In genomic region chr10:86952106-86952505, GRCh38 we compare ENCODE assay signal across 14 cellular contexts. TPM values are rescaled to one million over a fixed set of nuclear protein-coding genes. Genes with fewer than 3 reads are reported as not detected.
"Had no signal": no experiment of that assay in that cellular context is flagged by ENCODE, and none has a peak within 500 bp of the region (broad histone marks: within the 10 kb centered on the region; RNA-seq: fewer than 3 reads in every experiment).

No MANE protein-coding gene starts in this region.

- FAIRE-seq: keratinocyte had no signal

- H3K9ac ChIP-seq: neural progenitor cell had no signal

- H3K36me3 ChIP-seq: neural progenitor cell, transverse colon had no signal

- ATAC-seq: activated CD4-positive, CD25-positive, alpha-beta regulatory T cell treated with anti-CD3 and anti-CD28 coated beads, Interleukin-2, amount 50 U/mL, for 24 hours; esophagus mucosa; left ventricle myocardium superior; stimulated activated naive B cell treated with anti-CD40 and anti-IgM and Interleukin-4, amounts not matched to agents 10 μg/mL and 1 μg/mL and 100 μg/mL, for 72 hours had no signal

- H3K27ac ChIP-seq: neural progenitor cell had no signal

- DNase-seq: activated CD4-positive, alpha-beta T cell treated with anti-CD3 and anti-CD28 coated beads, Interleukin-2, amount 50 U/mL, for 4 hours; activated naive CD4-positive, alpha-beta T cell treated with anti-CD3 and anti-CD28 coated beads, Interleukin-2, amount 50 U/mL, for 16 hours; activated T-cell treated with anti-CD3 and anti-CD28 coated beads for 4 hours; left ventricle myocardium superior; stimulated activated CD4-positive, alpha-beta T cell treated with anti-CD3 and anti-CD28 coated beads, Interleukin-2, amount 100 ng/mL, for 48 hours; stimulated activated naive B cell treated with anti-CD40 and anti-IgM and Interleukin-4, amounts not matched to agents 10 μg/mL and 1 μg/mL and 100 μg/mL, for 72 hours; T-helper 9 cell; transverse colon had no signal

- H3K27me3 ChIP-seq: hepatocyte, neural progenitor cell had no signal

- H3K4me3 ChIP-seq: hepatocyte, neural progenitor cell, transverse colon had no signal

RNA-seq across cellular contexts. Expression of gene MMRN2, which starts 5.3 kb away (rescaled TPM):
- total RNA-seq: osteocyte had no signal

RNA-seq across cellular contexts. Expression of gene SNCG, which starts 6.3 kb away (rescaled TPM):
- total RNA-seq: osteocyte had no signal

RNA-seq across cellular contexts. Expression of gene ADIRF, which starts 16.2 kb away (rescaled TPM):
- total RNA-seq: hepatocyte, osteocyte had no signal
- polyA plus RNA-seq: hepatocyte had no signal
